Comparison of ENCODE assay signal across 11 cellular contexts in genomic region chr6:141460743-141461484, GRCh38.
"Had no signal": no experiment of that assay in that cellular context is flagged by ENCODE, and none has a peak within 500 bp of the region (broad histone marks: within the 10 kb centered on the region; RNA-seq: fewer than 3 reads in every experiment).

No MANE protein-coding gene starts in this region.

- DNase-seq: activated B cell treated with CpG ODN at 0.5 μM for 24 hours; activated CD4-positive, alpha-beta T cell treated with anti-CD3 and anti-CD28 coated beads, Interleukin-2, amount 10 ng/mL, durations not matched to agents 24 days and 14 days; activated naive CD4-positive, alpha-beta T cell treated with anti-CD3 and anti-CD28 coated beads for 36 hours; activated T-cell treated with anti-CD3 and anti-CD28 coated beads for 4 hours; effector CD4-positive, alpha-beta T cell; gastrocnemius medialis; heart right ventricle; stimulated activated CD4-positive, alpha-beta T cell treated with anti-CD3 and anti-CD28 coated beads, Interleukin-12 subunit alpha, Interleukin-12 subunit beta, amount 100 ng/mL, for 4 hours; stimulated activated naive CD8-positive, alpha-beta T cell treated with anti-CD3 and anti-CD28 coated beads, Interleukin-15, Interleukin-2, amounts not matched to agents 100 U/mL and 50 U/mL, for 24 hours had no signal

- FAIRE-seq: astrocyte had no signal

- H3K36me3 ChIP-seq: cardiac muscle cell, gastrocnemius medialis, heart right ventricle had no signal

- H3K27me3 ChIP-seq: cardiac muscle cell, gastrocnemius medialis, heart right ventricle had no signal

- H3K4me3 ChIP-seq: cardiac muscle cell, gastrocnemius medialis, heart right ventricle had no signal
